Comparison of ENCODE assay signal across 15 cellular contexts in genomic region chr7:157645539-157645938, GRCh38.
"Had no signal": no experiment of that assay in that cellular context is flagged by ENCODE, and none has a peak within 500 bp of the region (broad histone marks: within the 10 kb centered on the region; RNA-seq: fewer than 3 reads in every experiment).

No MANE protein-coding gene starts in this region.

- H3K36me3 Mint-ChIP-seq: activated naive CD8-positive, alpha-beta T cell had no signal

- H3K4me3 Mint-ChIP-seq: activated naive CD8-positive, alpha-beta T cell; activated T-helper 1 cell treated with anti-CD3 and anti-CD28 coated beads, Interleukin-12 subunit alpha, Interleukin-12 subunit beta, Interleukin-2, Interleukin-4 antibody, amounts not matched to agents 30 ng/mL and 10 ng/mL and 1 ng/mL, durations not matched to agents 14 hours and 24 hours and 36 hours; dendritic cell treated with granulocyte-macrophage colony-stimulating factor and Interleukin-4, amounts not matched to agents 40 ng/mL and 50 ng/mL, for 4 days; naive thymus-derived CD8-positive, alpha-beta T cell had no signal

- H3K27me3 Mint-ChIP-seq: activated naive CD8-positive, alpha-beta T cell; dendritic cell treated with granulocyte-macrophage colony-stimulating factor and Interleukin-4, amounts not matched to agents 40 ng/mL and 50 ng/mL, for 4 days had no signal

- ATAC-seq: gastroesophageal sphincter; heart right ventricle; naive thymus-derived CD8-positive, alpha-beta T cell had no signal

- H3K27ac Mint-ChIP-seq: activated naive CD8-positive, alpha-beta T cell; activated T-helper 1 cell treated with anti-CD3 and anti-CD28 coated beads, Interleukin-12 subunit alpha, Interleukin-12 subunit beta, Interleukin-2, Interleukin-4 antibody, amounts not matched to agents 30 ng/mL and 10 ng/mL and 1 ng/mL, durations not matched to agents 14 hours and 24 hours and 36 hours; dendritic cell treated with granulocyte-macrophage colony-stimulating factor and Interleukin-4, amounts not matched to agents 40 ng/mL and 50 ng/mL, for 4 days; naive thymus-derived CD8-positive, alpha-beta T cell had no signal

- DNase-seq: activated CD4-positive, alpha-beta T cell treated with anti-CD3 and anti-CD28 coated beads, Interleukin-2, amount 50 U/mL, for 4 hours; activated T-cell treated with anti-CD3 and anti-CD28 coated beads for 4 hours; effector CD8-positive, alpha-beta T cell; heart right ventricle; mesendoderm; naive thymus-derived CD8-positive, alpha-beta T cell; sigmoid colon; spleen; stimulated activated CD4-positive, alpha-beta T cell treated with anti-CD3 and anti-CD28 coated beads, Interleukin-4, amount 100 ng/mL, for 4 hours; stimulated activated naive CD4-positive, alpha-beta T cell; substantia nigra had no signal
